In the genomic region with DNA sequence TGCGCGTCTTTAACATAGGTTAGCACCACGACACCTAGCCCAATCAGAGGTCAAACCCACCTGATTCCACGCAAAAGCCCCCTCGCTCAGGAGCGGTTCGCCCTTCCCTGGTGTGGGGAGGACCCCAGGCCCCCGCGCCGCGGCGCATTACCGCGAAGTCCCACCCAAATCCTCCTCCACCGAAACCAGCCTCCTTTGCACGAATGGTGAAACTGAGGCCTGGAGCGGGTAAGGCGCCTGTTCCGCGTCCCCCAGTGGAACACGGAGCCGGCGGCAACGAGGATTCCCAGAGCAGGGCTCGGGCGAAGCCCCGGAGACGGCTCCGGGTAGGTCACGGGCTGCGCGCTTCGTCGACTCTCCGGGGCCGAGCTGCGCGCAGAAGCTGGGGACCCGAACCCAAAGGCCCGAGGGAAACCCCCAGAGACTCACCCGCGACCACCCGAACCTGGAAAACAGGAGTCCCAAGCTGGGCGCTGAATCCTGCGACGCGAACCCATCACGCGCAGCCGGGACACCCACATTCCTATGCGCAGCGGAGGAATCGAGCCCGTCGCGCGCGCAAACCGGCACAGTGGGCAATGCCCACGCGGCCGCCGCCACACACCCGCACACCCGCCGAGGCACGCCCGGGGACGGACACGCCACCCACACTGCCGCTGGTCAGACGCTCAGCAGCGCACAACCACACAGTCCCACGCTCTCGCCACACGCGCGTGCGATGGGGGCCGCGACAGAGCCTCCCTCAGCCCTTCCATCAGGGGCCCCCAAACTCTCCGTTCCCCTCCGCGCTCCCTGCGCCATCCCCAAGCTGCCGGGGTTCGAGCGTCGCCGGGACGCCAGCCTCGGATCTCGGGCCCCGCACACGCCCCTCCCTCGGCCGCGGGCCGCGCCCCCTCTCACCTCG, we compare ENCODE assay signal across 9 cellular contexts. TPM values are rescaled to one million over a fixed set of nuclear protein-coding genes. Genes with fewer than 3 reads are reported as not detected.
DNase-seq lines count a peak whose midpoint lies in the region; ATAC-seq, FAIRE-seq and TF ChIP-seq lines count a peak whose summit lies in the region.
"Had no signal": no experiment of that assay in that cellular context is flagged by ENCODE, and none has a peak within 500 bp of the region (broad histone marks: within the 10 kb centered on the region; RNA-seq: fewer than 3 reads in every experiment).

No MANE protein-coding gene starts in this region.

- ATAC-seq in GM18867 (IDR thresholded peaks at IDR 0.05; ENCODE audit: unreplicated experiment) (peak; percentile 20), HG03159 (IDR thresholded peaks at IDR 0.05; ENCODE audit: unreplicated experiment) (peak; percentile 16), GM12878 (no peak), left lung (peak; percentile 5)
- ATAC-seq in CD4-positive, alpha-beta T cell (ENCODE audit: poor library complexity), result no peak

- intact Hi-C loops in GM12878 (cut with micrococcal nuclease; ENCODE audit: unreplicated experiment), result no loop called here
- intact Hi-C loops in left lung (cut with DNase I), result no loop called here
- intact Hi-C loops in CD4-positive, alpha-beta T cell (cut with DNase I, micrococcal nuclease), result no loop called here

- H3K79me2 ChIP-seq in GM12878 (ENCODE audit: control insufficient read depth, insufficient read depth, low read length), result no peaks in the 10 kb centered on the region

- H3K27ac ChIP-seq in GM12878 (ENCODE audit: control insufficient read depth, insufficient read depth) (no peak overlapping the region), left lung (no peak overlapping the region), tibial nerve (no peak overlapping the region)
- H3K27ac ChIP-seq in CD4-positive, alpha-beta T cell (ENCODE audit: low read depth, low read length), result no peak overlapping the region
- H3K27ac ChIP-seq: VCaP had no signal

- H3K36me3 ChIP-seq in GM12878 (ENCODE audit: control insufficient read depth in 2 of 2, insufficient read depth in 2 of 2, low read length in 1 of 2) (no peaks in the 10 kb centered on the region), left lung (no peaks in the 10 kb centered on the region), tibial nerve (no peaks in the 10 kb centered on the region)

- H3K27me3 ChIP-seq in GM12878 (replicated peaks in 1 of 2; ENCODE audit: control insufficient read depth in 2 of 2, insufficient read depth in 2 of 2, low read length in 1 of 2) (peaks cover 7 to 9% of the 10 kb centered on the region in 2 experiments), left lung (peaks cover 44 to 99% of the 10 kb centered on the region in 2 donors), tibial nerve (peaks cover 0 to 38% of the 10 kb centered on the region in 2 donors)
- peaks cover 53% of the 10 kb centered on the region for H3K27me3 ChIP-seq in CD4-positive, alpha-beta T cell (ENCODE audit: control insufficient read depth, insufficient read depth, low read length)

- no peaks in the 10 kb centered on the region for H4K20me1 ChIP-seq in GM12878 (ENCODE audit: control insufficient read depth, insufficient read depth)

- TF ChIP-seq RAD21 in GM12878 (IDR thresholded peaks at IDR 0.05; ENCODE audit: insufficient read depth, low read depth, low read length), result no peak

- TF ChIP-seq CTCF in GM12878 (IDR thresholded peaks at IDR 0.05 in 2 of 3, conservative IDR thresholded peaks at IDR 0.05 in 1 of 3; ENCODE audit: control insufficient read depth in 2 of 3, extremely low read depth in 1 of 3, insufficient read depth in 1 of 3, low read depth in 3 of 3, low read length in 3 of 3) (no peak), left lung (IDR thresholded peaks at IDR 0.05) (no peak), tibial nerve (IDR thresholded peaks at IDR 0.05) (no peak)
- TF ChIP-seq CTCF in CD4-positive, alpha-beta T cell (IDR thresholded peaks at IDR 0.05), result no peak

- H3K4me3 ChIP-seq in GM12878 (peak overlapping the region; percentile 65; the same call in 1 of the 2 replicates), left lung (peak overlapping the region; percentile 34 to 53), tibial nerve (peak overlapping the region; percentile 42 to 63 (median 55))

- H3K4me1 ChIP-seq in GM12878 (ENCODE audit: control insufficient read depth, insufficient read depth, low read length), result no peaks in the 10 kb centered on the region
- H3K4me1 ChIP-seq in left lung, result peaks cover 12 to 25% of the 10 kb centered on the region in 2 donors
- H3K4me1 ChIP-seq in tibial nerve, result peaks cover 0 to 24% (median 9%) of the 10 kb centered on the region in 4 donors

- no peak for FAIRE-seq in GM12878 (lab: Jason Lieb, UNC)
- FAIRE-seq in GM19239 (lab: Jason Lieb, UNC), result no peak

- peaks cover 5% of the 10 kb centered on the region for H3K4me1 Mint-ChIP-seq in CD4-positive, alpha-beta T cell (ENCODE audit: low read depth)

- H3K4me3 Mint-ChIP-seq in CD4-positive, alpha-beta T cell, result no peak overlapping the region

- peak overlapping the region; percentile 90 for H3K4me2 ChIP-seq in GM12878 (ENCODE audit: control insufficient read depth, insufficient read depth)

- no peaks in the 10 kb centered on the region for H3K9me3 Mint-ChIP-seq in CD4-positive, alpha-beta T cell

- no peak overlapping the region for H3K27ac Mint-ChIP-seq in CD4-positive, alpha-beta T cell

- no TSS peak for BruUV-seq in GM12878 (replicated peaks; lab: Mats Ljungman, UMichigan)

- RAD21 ChIA-PET in GM12878 (lab: Charles Lee; ENCODE audit: unreplicated experiment), result no interaction called here

- in situ Hi-C loops in GM12878 (cut with MboI), result no loop called here

- H3K9me3 ChIP-seq in GM12878 (replicated peaks; ENCODE audit: control insufficient read depth, insufficient read depth, low read length), result no peaks in the 10 kb centered on the region; the same call in 2 of the 3 replicates
- H3K9me3 ChIP-seq in left lung, result no peaks in the 10 kb centered on the region
- H3K9me3 ChIP-seq in tibial nerve, result peaks cover 0 to 6% (median 0%) of the 10 kb centered on the region in 4 donors
- no peaks in the 10 kb centered on the region for H3K9me3 ChIP-seq in CD4-positive, alpha-beta T cell (ENCODE audit: control insufficient read depth, low read length)

- peaks cover 67% of the 10 kb centered on the region for H3K27me3 Mint-ChIP-seq in CD4-positive, alpha-beta T cell

- SMC1A ChIA-PET in GM12878 (lab: Charles Lee; ENCODE audit: uncharacterized antibody, unreplicated experiment), result no interaction called here

- no peak overlapping the region for H3K9ac ChIP-seq in GM12878 (ENCODE audit: control insufficient read depth, insufficient read depth, low read length)

- peak overlapping the region; percentile 50 for H2AFZ ChIP-seq in GM12878 (ENCODE audit: control insufficient read depth, low read depth, low read length)

- no peak for TF ChIP-seq EP300 in GM12878 (IDR thresholded peaks at IDR 0.05; ENCODE audit: borderline replicate concordance in 1 of 2, control insufficient read depth in 1 of 2, low read depth in 2 of 2, low read length in 2 of 2)
- TF ChIP-seq EP300 in tibial nerve (IDR thresholded peaks at IDR 0.05), result no peak

- no peak for TF ChIP-seq POLR2A in GM12878 (IDR thresholded peaks at IDR 0.05; ENCODE audit: low read depth, low read length)
- no peak for TF ChIP-seq POLR2A in tibial nerve (IDR thresholded peaks at IDR 0.05)

- CTCF ChIA-PET in GM12878 (lab: Yijun Ruan, JAX), result no interaction called here
- CTCF ChIA-PET in CD4-positive, alpha-beta T cell (lab: Charles Lee), result no interaction called here

- POLR2A ChIA-PET in GM12878 (lab: Charles Lee), result no interaction called here
- POLR2A ChIA-PET in CD4-positive, alpha-beta T cell (lab: Charles Lee), result no interaction called here

- H3K36me3 Mint-ChIP-seq in CD4-positive, alpha-beta T cell (ENCODE audit: low read depth), result no peaks in the 10 kb centered on the region

- 14% methylated on average over 85 of the region's 101 CpGs for WGBS in GM12878 (ENCODE audit: insufficient coverage, insufficient replicate concordance, low lambda C conversion rate, missing lambda C conversion rate)
- WGBS in tibial nerve, 2 donors, result 2 to 3% methylated on average over 31 to 40 of the region's 101 CpGs

- DNase-seq in GM12878 (ENCODE audit: low read depth, low spot score) (no peak), left lung (peak in 1 of 2 donors; percentile 80), tibial nerve (ENCODE audit: low spot score in 2 of 2) (no peak), midbrain (lab: John Stamatoyannopoulos, UW) (no peak), GM19239 (ENCODE audit: insufficient read length, low spot score) (no peak)
- DNase-seq in CD4-positive, alpha-beta T cell, result no peak

TF ChIP-seq in GM12878, 131 proteins besides CTCF, POLR2A, EP300 and RAD21 (continues in another document):
- TF ChIP-seq TCF7 (IDR thresholded peaks at IDR 0.05; ENCODE audit: borderline replicate concordance) (no peak), SUPT20H (IDR thresholded peaks at IDR 0.05; ENCODE audit: borderline replicate concordance, control insufficient read depth, low read depth, low read length) (no peak), BHLHE40 (IDR thresholded peaks at IDR 0.05; ENCODE audit: borderline replicate concordance in 1 of 2, low read depth in 2 of 2, low read length in 1 of 2) (peak in 1 of 2 experiments; percentile 14; a peak in 1 of 4 replicates), RBBP5 (conservative IDR thresholded peaks at IDR 0.05) (no peak), HDAC6 (IDR thresholded peaks at IDR 0.05; ENCODE audit: unreplicated experiment) (peak; percentile 67)

RNA-seq across cellular contexts. Expression of a gene that starts 0.5 kb away (rescaled TPM):
- total RNA-seq in GM12878 (2013; cell fraction: nucleolus; rRNA removed), result not detected in 2 replicates
- total RNA-seq in GM12878 (2014; rRNA removed), result 0.05 TPM in 1 of 2 replicates, not detected in the other
- total RNA-seq in GM12878 (2014; rRNA removed; fragmentation: Illumina TruSeq; extraction: Trizol), result not detected in 2 replicates
- total RNA-seq in GM12878 (2021), result 0.13 TPM in 1 of 2 replicates, not detected in the other
- not detected for polyA plus RNA-seq in GM12878 (2011; ENCODE audit: low read depth)
- not detected in 2 replicates for polyA plus RNA-seq in GM12878 (2011; rRNA removed)
- polyA plus RNA-seq in GM12878 (2011; cell fraction: cytosol; rRNA removed), result not detected in 2 replicates
- not detected in 2 replicates for polyA plus RNA-seq in GM12878 (2011; cell fraction: nucleus; rRNA removed)
- polyA plus RNA-seq in GM12878 (2012), result not detected in 2 replicates
- polyA plus RNA-seq in GM12878 (2014; fragmentation: Illumina TruSeq; extraction: Trizol), result not detected in 2 replicates
- polyA plus RNA-seq in GM12878 (2014; fragmentation: Nextera tagmentation; extraction: Ambion mirVana), result not detected
- polyA plus RNA-seq in GM12878 (2014; rRNA removed), result not detected in 2 replicates
- polyA plus RNA-seq in GM12878 (2016; fragmentation: Nextera tagmentation; extraction: Ambion mirVana), result not detected
- not detected in 2 replicates for polyA minus RNA-seq in GM12878 (2011; rRNA and poly(A)+ RNA removed)
- polyA minus RNA-seq in GM12878 (2011; cell fraction: cytosol; rRNA and poly(A)+ RNA removed), result not detected in 2 replicates
- not detected in 2 replicates for polyA minus RNA-seq in GM12878 (2011; cell fraction: nucleus; rRNA and poly(A)+ RNA removed)
- total RNA-seq in left lung, result not detected
- 1 to 10 TPM in 1 of 4 donors, under 1 TPM in 3; 0.59 to 3.9 (median 0.75) TPM for total RNA-seq in tibial nerve
- total RNA-seq in CD4-positive, alpha-beta T cell, result not detected

Comparison
In these comparisons a context has a peak if more than half of its experiments do, and no peak if none do; other contexts are left out.
1. ATAC-seq: peak in GM18867 (single experiment), HG03159 (single experiment) and left lung (single experiment); none in GM12878 (single experiment) and CD4-positive, alpha-beta T cell (single experiment).
2. Peak in every context shown above with its lines, with median percentiles within 50 percentile points of each other: H3K4me3 ChIP-seq.